Comparison of ENCODE assay signal across 22 cellular contexts in genomic region chr10:28890121-28890950, GRCh38.
"Had no signal": no experiment of that assay in that cellular context is flagged by ENCODE, and none has a peak within 500 bp of the region (broad histone marks: within the 10 kb centered on the region; RNA-seq: fewer than 3 reads in every experiment).

No MANE protein-coding gene starts in this region.

- H3K36me3 ChIP-seq: heart left ventricle, neutrophil, pancreas had no signal

- H3K27me3 Mint-ChIP-seq: stimulated activated memory B cell treated with anti-CD40 and anti-IgM and Interleukin-4, amounts not matched to agents 10 μg/mL and 1 μg/mL and 100 μg/mL, for 72 hours; T-cell had no signal

- H3K27ac ChIP-seq: epithelial cell of prostate, neutrophil, pancreas, testis, VCaP had no signal

- H3K36me3 Mint-ChIP-seq: naive thymus-derived CD8-positive, alpha-beta T cell; stimulated activated memory B cell treated with anti-CD40 and anti-IgM and Interleukin-4, amounts not matched to agents 10 μg/mL and 1 μg/mL and 100 μg/mL, for 72 hours; T-cell; type B pancreatic cell had no signal

- FAIRE-seq: islet of Langerhans, pancreas had no signal

- H3K27me3 ChIP-seq: heart left ventricle, neutrophil, pancreas, testis had no signal

- H3K9me3 ChIP-seq: heart left ventricle, neutrophil, pancreas, testis had no signal

- H3K4me3 ChIP-seq: heart left ventricle, pancreas, testis had no signal

- H3K4me1 Mint-ChIP-seq: endodermal cell; naive thymus-derived CD8-positive, alpha-beta T cell; stimulated activated memory B cell treated with anti-CD40 and anti-IgM and Interleukin-4, amounts not matched to agents 10 μg/mL and 1 μg/mL and 100 μg/mL, for 72 hours; T-cell had no signal

- H3K4me1 ChIP-seq: heart left ventricle, pancreas, testis had no signal

- H3K9me3 Mint-ChIP-seq: naive thymus-derived CD8-positive, alpha-beta T cell; stimulated activated memory B cell treated with anti-CD40 and anti-IgM and Interleukin-4, amounts not matched to agents 10 μg/mL and 1 μg/mL and 100 μg/mL, for 72 hours; T-cell; T-helper 2 cell treated with Interferon-gamma antibody and Interleukin-4, amounts not matched to agents 5 μg/mL and 100 μg/mL, for 36 hours; type B pancreatic cell had no signal

- H3K4me3 Mint-ChIP-seq: activated CD8-positive, alpha-beta T cell treated with anti-CD3 and anti-CD28 coated beads, Interleukin-2, amount 10 ng/mL, durations not matched to agents 7 days and 5 days; endodermal cell; naive thymus-derived CD8-positive, alpha-beta T cell; stimulated activated memory B cell treated with anti-CD40 and anti-IgM and Interleukin-4, amounts not matched to agents 10 μg/mL and 1 μg/mL and 100 μg/mL, for 72 hours; T-cell; T-helper 2 cell treated with Interferon-gamma antibody and Interleukin-4, amounts not matched to agents 5 μg/mL and 100 μg/mL, for 36 hours; type B pancreatic cell had no signal

- DNase-seq: activated CD4-positive, alpha-beta T cell treated with anti-CD3 and anti-CD28 coated beads, Interleukin-2, amount 50 U/mL, for 1 hour; activated CD8-positive, alpha-beta T cell treated with anti-CD3 and anti-CD28 coated beads, Interleukin-2, amount 10 ng/mL, durations not matched to agents 7 days and 5 days; activated naive CD4-positive, alpha-beta T cell; activated T-cell treated with anti-CD3 and anti-CD28 coated beads, Interleukin-2, amount 50 U/mL, for 1 hour; amygdala; cortex of kidney; endodermal cell; mesenchymal stem cell; pancreas; right cardiac atrium; stimulated activated CD4-positive, alpha-beta T cell treated with anti-CD3 and anti-CD28 coated beads, Interleukin-1b, Interleukin-23, amount 100 ng/mL, for 48 hours; T-cell; testis had no signal

- H3K27ac Mint-ChIP-seq: activated CD8-positive, alpha-beta T cell treated with anti-CD3 and anti-CD28 coated beads, Interleukin-2, amount 10 ng/mL, durations not matched to agents 7 days and 5 days; endodermal cell; naive thymus-derived CD8-positive, alpha-beta T cell; stimulated activated memory B cell treated with anti-CD40 and anti-IgM and Interleukin-4, amounts not matched to agents 10 μg/mL and 1 μg/mL and 100 μg/mL, for 72 hours; T-cell; T-helper 2 cell treated with Interferon-gamma antibody and Interleukin-4, amounts not matched to agents 5 μg/mL and 100 μg/mL, for 36 hours; type B pancreatic cell had no signal
